In the genomic region with DNA sequence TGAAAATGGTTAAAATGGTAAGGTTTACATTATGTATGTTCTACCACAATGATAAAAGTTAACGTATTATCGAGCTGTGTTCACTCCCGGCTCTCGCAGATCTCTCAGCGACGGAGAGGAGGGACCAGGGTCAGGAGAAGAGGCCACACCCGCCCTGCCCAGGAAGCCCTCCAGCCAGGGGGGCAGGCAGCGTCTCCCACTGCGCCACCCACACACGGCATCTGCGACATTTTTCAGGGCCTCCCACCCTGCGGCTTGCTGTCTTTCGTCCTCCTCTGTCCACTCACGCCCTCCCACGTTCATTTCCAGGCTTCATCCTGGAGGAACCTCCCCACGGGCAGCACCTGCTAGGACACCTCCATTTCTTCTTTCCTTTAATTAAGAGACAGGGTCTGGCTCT, we compare ENCODE assay signal across 20 cellular contexts. TPM values are rescaled to one million over a fixed set of nuclear protein-coding genes. Genes with fewer than 3 reads are reported as not detected.
DNase-seq lines count a peak whose midpoint lies in the region; ATAC-seq and TF ChIP-seq lines count a peak whose summit lies in the region.
"Had no signal": no experiment of that assay in that cellular context is flagged by ENCODE, and none has a peak within 500 bp of the region (broad histone marks: within the 10 kb centered on the region; RNA-seq: fewer than 3 reads in every experiment).

No MANE protein-coding gene starts in this region.

- H3K27ac Mint-ChIP-seq in stimulated activated naive CD8-positive, alpha-beta T cell treated with anti-CD3 and anti-CD28 coated beads, Interleukin-15, amount 100 ng/mL, for 72 hours: no peak overlapping the region
- no peak overlapping the region for H3K27ac Mint-ChIP-seq in activated CD4-positive, alpha-beta T cell treated with anti-CD3 and anti-CD28 coated beads for 36 hours
- H3K27ac Mint-ChIP-seq: B cell had no signal

- H3K36me3 ChIP-seq in right atrium auricular region (peaks cover 17% of the 10 kb centered on the region), spleen (peaks cover 0 to 14% (median 5%) of the 10 kb centered on the region in 6 donors), aorta (ENCODE audit: control insufficient read depth in 1 of 2, insufficient read depth in 2 of 2, low read length in 1 of 2) (peaks cover 0 to 5% of the 10 kb centered on the region in 2 donors)
- H3K36me3 ChIP-seq: HAP-1 had no signal

- TF ChIP-seq CTCF in dorsolateral prefrontal cortex (IDR thresholded peaks at IDR 0.05 in 54 of 56, conservative IDR thresholded peaks at IDR 0.05 in 2 of 56; ENCODE audit: low read depth in 1 of 56, partially characterized antibody in 56 of 56) (no peak), right atrium auricular region (IDR thresholded peaks at IDR 0.05) (no peak), spleen (IDR thresholded peaks at IDR 0.05 in 8 of 11, conservative IDR thresholded peaks at IDR 0.05 in 3 of 11) (no peak)

- H3K27me3 ChIP-seq in dorsolateral prefrontal cortex (no peaks in the 10 kb centered on the region), right atrium auricular region (no peaks in the 10 kb centered on the region), spleen (replicated peaks in 1 of 7) (no peaks in the 10 kb centered on the region), aorta (ENCODE audit: control insufficient read depth in 1 of 2, insufficient read depth in 2 of 2, low read length in 1 of 2) (no peaks in the 10 kb centered on the region)

- POLR2A ChIA-PET in activated CD4-positive, alpha-beta T cell treated with anti-CD3 and anti-CD28 coated beads for 36 hours (lab: Charles Lee): no interaction called here

- TF ChIP-seq POLR2A in spleen (IDR thresholded peaks at IDR 0.05): no peak

- H3K9me3 ChIP-seq in right atrium auricular region: no peaks in the 10 kb centered on the region
- H3K9me3 ChIP-seq in spleen: no peaks in the 10 kb centered on the region
- no peaks in the 10 kb centered on the region for H3K9me3 ChIP-seq in aorta (ENCODE audit: control insufficient read depth, low read length)
- H3K9me3 ChIP-seq: HAP-1 had no signal

- H3K27me3 Mint-ChIP-seq in stimulated activated naive CD8-positive, alpha-beta T cell treated with anti-CD3 and anti-CD28 coated beads, Interleukin-15, amount 100 ng/mL, for 72 hours: peaks cover 7% of the 10 kb centered on the region
- H3K27me3 Mint-ChIP-seq in activated CD4-positive, alpha-beta T cell treated with anti-CD3 and anti-CD28 coated beads for 36 hours: no peaks in the 10 kb centered on the region
- H3K27me3 Mint-ChIP-seq: B cell had no signal

- H3K4me1 ChIP-seq in right atrium auricular region (peaks cover 0 to 48% of the 10 kb centered on the region in 2 donors), spleen (peaks cover 28 to 91% (median 64%) of the 10 kb centered on the region in 6 donors), aorta (ENCODE audit: control insufficient read depth in 1 of 2, insufficient read depth in 2 of 2, low read length in 2 of 2) (no peaks in the 10 kb centered on the region)
- H3K4me1 ChIP-seq: HAP-1 had no signal

- H3K27ac ChIP-seq in dorsolateral prefrontal cortex: peak overlapping the region in 33 of 59 donors; percentile 0 to 84 (median 41)
- peak overlapping the region; percentile 82 to 86 for H3K27ac ChIP-seq in right atrium auricular region
- peak overlapping the region in 7 of 8 donors; percentile 6 to 83 (median 76) for H3K27ac ChIP-seq in spleen
- H3K27ac ChIP-seq in aorta (ENCODE audit: low read depth in 1 of 2, low read length in 2 of 2): no peak overlapping the region
- H3K27ac ChIP-seq: 22Rv1, RWPE1 had no signal

- 58 to 75% (median 71%) methylated on average over 16 of the region's 16 CpGs for WGBS in spleen, 5 donors
- WGBS in aorta, 2 donors: 81 to 82% methylated on average over 16 of the region's 16 CpGs

- no peaks in the 10 kb centered on the region for H3K36me3 Mint-ChIP-seq in activated CD4-positive, alpha-beta T cell treated with anti-CD3 and anti-CD28 coated beads for 36 hours (ENCODE audit: low read depth)
- H3K36me3 Mint-ChIP-seq: CD4-positive, alpha-beta memory T cell had no signal

- intact Hi-C loops in Right ventricle myocardium inferior (cut with DNase I): loop anchor here (1.0 to 5.0 kb wide), 3 partner anchors 45 to 78 kb away; a partner anchor contains a TSS
- intact Hi-C loops in cardiac septum (cut with DNase I): loop anchor here (10.0 kb wide), 1 partner anchor 187 kb away; a partner anchor contains a TSS
- intact Hi-C loops in dorsolateral prefrontal cortex (cut with DNase I): loop anchor here in 1 of 2 donors (5.0 to 10.0 kb wide), 3 partner anchors 77 to 245 kb away; a partner anchor contains a TSS
- intact Hi-C loops in spleen (cut with DNase I; ENCODE audit: low total_unique reads): no loop called here
- intact Hi-C loops in aorta (cut with DNase I): loop anchor here (2.0 to 5.0 kb wide), 3 partner anchors 75 to 185 kb away; a partner anchor contains a TSS
- intact Hi-C loops in activated CD4-positive, alpha-beta T cell treated with anti-CD3 and anti-CD28 coated beads for 36 hours (cut with DNase I, micrococcal nuclease): loop anchor here (2.0 to 5.0 kb wide), 3 partner anchors 75 to 333 kb away; a partner anchor contains a TSS

- H3K9me3 Mint-ChIP-seq in stimulated activated naive CD8-positive, alpha-beta T cell treated with anti-CD3 and anti-CD28 coated beads, Interleukin-15, amount 100 ng/mL, for 72 hours: no peaks in the 10 kb centered on the region
- H3K9me3 Mint-ChIP-seq in activated CD4-positive, alpha-beta T cell treated with anti-CD3 and anti-CD28 coated beads for 36 hours (ENCODE audit: low read depth): no peaks in the 10 kb centered on the region
- H3K9me3 Mint-ChIP-seq: CD4-positive, alpha-beta memory T cell had no signal

- no peak overlapping the region for H3K4me3 Mint-ChIP-seq in stimulated activated naive CD8-positive, alpha-beta T cell treated with anti-CD3 and anti-CD28 coated beads, Interleukin-15, amount 100 ng/mL, for 72 hours
- no peak overlapping the region for H3K4me3 Mint-ChIP-seq in activated CD4-positive, alpha-beta T cell treated with anti-CD3 and anti-CD28 coated beads for 36 hours
- H3K4me3 Mint-ChIP-seq: B cell; CD4-positive, alpha-beta memory T cell had no signal

- CTCF ChIA-PET in activated CD4-positive, alpha-beta T cell treated with anti-CD3 and anti-CD28 coated beads for 36 hours (lab: Charles Lee): interaction anchor here (0.7 to 2.6 kb wide), 3 partner anchors 25 to 197 kb away, joined by 3 to 15 read pairs (median 3); a partner anchor contains a TSS

- ATAC-seq in Right ventricle myocardium inferior: peak; percentile 8
- ATAC-seq in stimulated activated naive CD8-positive, alpha-beta T cell treated with anti-CD3 and anti-CD28 coated beads, Interleukin-15, amount 100 ng/mL, for 72 hours: no peak
- no peak for ATAC-seq in aorta (ENCODE audit: low FRiP score)
- ATAC-seq in activated CD4-positive, alpha-beta T cell treated with anti-CD3 and anti-CD28 coated beads for 36 hours: no peak

- H3K4me1 Mint-ChIP-seq in stimulated activated naive CD8-positive, alpha-beta T cell treated with anti-CD3 and anti-CD28 coated beads, Interleukin-15, amount 100 ng/mL, for 72 hours: peaks cover 9% of the 10 kb centered on the region
- H3K4me1 Mint-ChIP-seq in activated CD4-positive, alpha-beta T cell treated with anti-CD3 and anti-CD28 coated beads for 36 hours: no peaks in the 10 kb centered on the region

- DNase-seq in Right ventricle myocardium inferior (ENCODE audit: missing footprints) (no peak), cardiac septum (ENCODE audit: low spot score) (no peak), dorsolateral prefrontal cortex (no peak), right atrium auricular region (ENCODE audit: low spot score) (no peak), spleen (no peak), aorta (no peak)
- DNase-seq in stimulated activated naive CD8-positive, alpha-beta T cell treated with anti-CD3 and anti-CD28 coated beads, Interleukin-15, amount 100 ng/mL, for 72 hours: no peak
- DNase-seq in activated CD4-positive, alpha-beta T cell treated with anti-CD3 and anti-CD28 coated beads for 36 hours: no peak
- DNase-seq: CD4-positive, alpha-beta memory T cell; DMS79; KBM-7; MV-4-11; NCI-H1417; NCI-H187 treated with DMSO at 0.1 percent for 48 hours; NCI-H345; NCI-H69 had no signal

- no peak overlapping the region for H3K4me3 ChIP-seq in dorsolateral prefrontal cortex
- H3K4me3 ChIP-seq in right atrium auricular region: peak overlapping the region in 1 of 2 donors; percentile 10
- no peak overlapping the region for H3K4me3 ChIP-seq in spleen
- H3K4me3 ChIP-seq in aorta (ENCODE audit: low read length in 2 of 2): no peak overlapping the region
- H3K4me3 ChIP-seq: HAP-1 had no signal

RNA-seq across cellular contexts. Expression of a gene that starts 43.3 kb away (rescaled TPM):
- 13.8 TPM for total RNA-seq in Right ventricle myocardium inferior
- total RNA-seq in cardiac septum: 17.4 TPM
- total RNA-seq in dorsolateral prefrontal cortex: 10 to 100 TPM in 114 of 120 experiments, 1 to 10 TPM in 6; 7.8 to 28.3 (median 16.0) TPM
- 10 to 100 TPM; 12.2 to 17.8 TPM for total RNA-seq in right atrium auricular region
- total RNA-seq in spleen: 10 to 100 TPM; 27.6 to 76.5 (median 35.9) TPM
- polyA plus RNA-seq in spleen: 10 to 100 TPM in 1 of 3 donors, 1 to 10 TPM in 2; 3.6 to 14.7 (median 4.7) TPM
- 10 to 100 TPM; 17.4 to 22.7 TPM for total RNA-seq in aorta
- 1 to 10 TPM in 1 of 2 donors, under 1 TPM in 1; 0.50 to 2.1 TPM for polyA plus RNA-seq in aorta
- 1 to 10 TPM in 1 of 2 experiments, under 1 TPM in 1; 0.88 to 1.3 TPM for total RNA-seq in activated CD4-positive, alpha-beta T cell treated with anti-CD3 and anti-CD28 coated beads for 36 hours

RNA-seq across cellular contexts. Expression of a gene that starts 48.2 kb away (rescaled TPM):
- total RNA-seq in Right ventricle myocardium inferior (97.4 TPM), cardiac septum (67.8 TPM), dorsolateral prefrontal cortex (10 to 100 TPM; 15.1 to 78.0 (median 33.5) TPM), right atrium auricular region (10 to 100 TPM; 30.1 to 30.7 TPM), spleen (100 to 1,000 TPM in 1 of 7 donors, 10 to 100 TPM in 6; 39.9 to 107 (median 64.8) TPM), aorta (10 to 100 TPM; 49.9 to 72.4 TPM)
- polyA plus RNA-seq in spleen (10 to 100 TPM; 27.5 to 44.0 (median 34.3) TPM), aorta (10 to 100 TPM; 24.7 to 86.7 TPM)
- total RNA-seq in activated CD4-positive, alpha-beta T cell treated with anti-CD3 and anti-CD28 coated beads for 36 hours: 10 to 100 TPM; 30.9 to 34.9 TPM

RNA-seq across cellular contexts. Expression of a gene that starts 51.3 kb away (rescaled TPM):
- total RNA-seq in Right ventricle myocardium inferior: 1.6 TPM
- 5.0 TPM for total RNA-seq in cardiac septum
- total RNA-seq in dorsolateral prefrontal cortex: 10 to 100 TPM in 115 of 120 experiments, 1 to 10 TPM in 5; 7.8 to 33.9 (median 16.9) TPM
- 1 to 10 TPM; 2.4 to 2.5 TPM for total RNA-seq in right atrium auricular region
- 10 to 100 TPM; 24.0 to 93.4 (median 39.0) TPM for total RNA-seq in spleen
- polyA plus RNA-seq in spleen: 10 to 100 TPM; 56.2 to 96.6 (median 80.4) TPM
- total RNA-seq in aorta: 1 to 10 TPM; 6.5 to 7.4 TPM
- polyA plus RNA-seq in aorta: 10 to 100 TPM in 1 of 2 donors, 1 to 10 TPM in 1; 9.9 to 57.6 TPM
- 10 to 100 TPM in 1 of 2 experiments, 1 to 10 TPM in 1; 7.3 to 10.2 TPM for total RNA-seq in activated CD4-positive, alpha-beta T cell treated with anti-CD3 and anti-CD28 coated beads for 36 hours

Comparison
In these comparisons a context has a peak if more than half of its experiments do, and no peak if none do; other contexts are left out.
1. H3K27ac ChIP-seq: peak in dorsolateral prefrontal cortex (33 of 59), right atrium auricular region (2 of 2) and spleen (7 of 8); none in aorta (0 of 2).